Comparison of ENCODE assay signal across 23 cellular contexts in genomic region chr13:59416561-59416960, GRCh38.
"Had no signal": no experiment of that assay in that cellular context is flagged by ENCODE, and none has a peak within 500 bp of the region (broad histone marks: within the 10 kb centered on the region; RNA-seq: fewer than 3 reads in every experiment).

No MANE protein-coding gene starts in this region.

- H3K27ac ChIP-seq: esophagus squamous epithelium, gastroesophageal sphincter, heart left ventricle, right lobe of liver, skin epidermis, tibial artery, VCaP had no signal

- H3K27me3 ChIP-seq: esophagus squamous epithelium, gastroesophageal sphincter, heart left ventricle, right lobe of liver, tibial artery had no signal

- H3K4me1 ChIP-seq: esophagus squamous epithelium, gastroesophageal sphincter, right lobe of liver, tibial artery had no signal

- H3K36me3 ChIP-seq: esophagus squamous epithelium, gastroesophageal sphincter, heart left ventricle, right lobe of liver, tibial artery had no signal

- H3K4me3 ChIP-seq: esophagus squamous epithelium, gastroesophageal sphincter, heart left ventricle, right lobe of liver, skin epidermis, tibial artery had no signal

- ATAC-seq: activated CD8-positive, alpha-beta T cell treated with anti-CD3 and anti-CD28 coated beads, Interleukin-2, amount 10 ng/mL, durations not matched to agents 7 days and 5 days; gastroesophageal sphincter; heart left ventricle; left colon; natural killer cell treated with Interleukin-12 subunit alpha and Interleukin-12 subunit beta and Interleukin-15 and Interleukin-18, amount 100 ng/mL, for 72 hours; right lobe of liver; stimulated activated effector memory CD8-positive, alpha-beta T cell treated with anti-CD3 and anti-CD28 coated beads, Interleukin-12 subunit alpha, Interleukin-12 subunit beta, amount 100 ng/mL, for 72 hours; stimulated activated naive CD8-positive, alpha-beta T cell treated with anti-CD3 and anti-CD28 coated beads, Interleukin-15, amount 100 ng/mL, for 72 hours had no signal

- FAIRE-seq: bronchial epithelial cell, keratinocyte had no signal

- DNase-seq: activated CD4-positive, alpha-beta T cell treated with anti-CD3 and anti-CD28 coated beads, Interleukin-2, amount 10 ng/mL, durations not matched to agents 7 days and 5 days; activated CD4-positive, CD25-positive, alpha-beta regulatory T cell treated with anti-CD3 and anti-CD28 coated beads, Interleukin-2, amount 50 U/mL, for 72 hours; activated CD8-positive, alpha-beta T cell treated with anti-CD3 and anti-CD28 coated beads, Interleukin-2, amount 10 ng/mL, durations not matched to agents 7 days and 5 days; activated naive CD4-positive, alpha-beta T cell; activated T-cell treated with anti-CD3 and anti-CD28 coated beads, Interleukin-2, amount 50 U/mL, for 1 hour; cerebellar nuclear complex; cortex of kidney; endodermal cell; esophagus squamous epithelium; heart left ventricle; left colon; nucleus accumbens; right lobe of liver; stimulated activated CD4-positive, alpha-beta T cell treated with anti-CD3 and anti-CD28 coated beads, Interleukin-2, amount 100 ng/mL, for 24 hours; stimulated activated naive CD8-positive, alpha-beta T cell treated with anti-CD3 and anti-CD28 coated beads, Interleukin-15, amount 100 ng/mL, for 72 hours; tibial artery had no signal

- H3K9me3 ChIP-seq: esophagus squamous epithelium, gastroesophageal sphincter, heart left ventricle, right lobe of liver, tibial artery had no signal
